Comparison of ENCODE assay signal across 13 cellular contexts in the genomic region with DNA sequence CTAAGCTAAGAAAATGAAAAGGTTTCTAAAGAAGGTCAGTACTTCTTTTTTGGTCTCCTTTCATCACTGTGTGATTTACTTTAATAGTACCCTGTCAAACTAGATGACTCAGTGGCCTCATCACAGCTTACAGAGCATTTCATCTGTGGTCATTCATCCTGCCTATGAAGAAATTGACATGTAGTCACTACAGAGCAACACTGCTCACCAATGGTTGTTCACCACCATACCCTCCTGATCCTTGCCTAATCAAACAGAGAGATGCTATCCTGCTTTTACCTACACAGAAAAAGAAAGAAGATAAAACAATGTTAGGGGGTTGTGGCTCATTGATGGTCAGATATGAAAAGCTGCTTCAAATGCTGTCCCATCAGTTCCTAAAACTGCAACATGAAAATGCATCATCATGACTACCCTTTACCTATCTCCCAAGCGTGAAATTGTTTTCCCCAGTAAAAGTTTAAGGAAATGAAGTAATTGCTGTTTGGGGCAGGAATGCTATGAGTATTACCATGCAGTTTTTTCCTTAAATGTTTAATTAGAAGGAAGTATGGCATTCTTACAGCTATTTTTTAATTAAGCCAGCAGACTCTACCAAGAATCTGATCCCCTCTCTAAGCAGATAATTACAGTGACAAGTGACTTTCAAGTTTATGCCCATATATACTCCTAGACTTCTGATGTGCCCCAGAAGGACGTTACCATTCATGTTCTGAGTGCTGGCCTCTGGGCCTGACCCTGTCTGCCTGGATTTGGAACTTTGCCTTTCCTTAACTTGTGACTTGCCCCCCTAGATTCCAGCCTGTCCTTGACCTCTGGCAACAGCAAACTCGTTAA. TPM values are rescaled to one million over a fixed set of nuclear protein-coding genes. Genes with fewer than 3 reads are reported as not detected.
A peak's percentile ranks its signal among the peaks of the same experiment; 100 is the strongest.
DNase-seq lines count a peak whose midpoint lies in the region; TF ChIP-seq lines count a peak whose summit lies in the region.
"Had no signal": no experiment of that assay in that cellular context is flagged by ENCODE, and none has a peak within 500 bp of the region (broad histone marks: within the 10 kb centered on the region; RNA-seq: fewer than 3 reads in every experiment).

No MANE protein-coding gene starts in this region.

- TF ChIP-seq POLR2A in breast epithelium (IDR thresholded peaks at IDR 0.05) = no peak

- H3K36me3 ChIP-seq in breast epithelium (no peaks in the 10 kb centered on the region), SK-N-MC (ENCODE audit: insufficient read depth, low read length) (no peaks in the 10 kb centered on the region; the same call in 1 of the 2 replicates)
- H3K36me3 ChIP-seq: BLaER1, uterus had no signal

- DNase-seq in MCF 10A (ENCODE audit: unreplicated experiment) = peak; percentile 78
- no peak for DNase-seq in breast epithelium (ENCODE audit: low spot score in 2 of 2)
- DNase-seq in SK-N-MC (ENCODE audit: low read depth, low spot score) = no peak
- peak; percentile 75 for DNase-seq in fibroblast of peridontal ligament (ENCODE audit: extremely low read depth)
- no peak for DNase-seq in NCI-H1694 (lab: John Stamatoyannopoulos, UW)
- DNase-seq in retina = no peak
- no peak for DNase-seq in DMS153 treated with DMSO at 0.1 percent for 48 hours (lab: John Stamatoyannopoulos, UW; ENCODE audit: unreplicated experiment)
- DNase-seq in osteocyte (ENCODE audit: extremely low spot score, unreplicated experiment) = no peak
- DNase-seq: activated effector memory CD4-positive, alpha-beta T cell treated with Interleukin-2 at 50 U/mL for 16 hours; endodermal cell; NCI-H524 treated with DMSO at 0.1 percent for 48 hours; uterus had no signal

- H3K4me3 ChIP-seq in breast epithelium (no peak overlapping the region), SK-N-MC (no peak overlapping the region)
- H3K4me3 ChIP-seq: BLaER1, uterus had no signal

- no peaks in the 10 kb centered on the region for H3K27me3 ChIP-seq in breast epithelium
- H3K27me3 ChIP-seq: BLaER1, uterus had no signal

- TF ChIP-seq CTCF in MCF 10A (IDR thresholded peaks at IDR 0.05; ENCODE audit: unreplicated experiment) = no peak
- TF ChIP-seq CTCF in breast epithelium (IDR thresholded peaks at IDR 0.05) = no peak
- TF ChIP-seq CTCF in osteocyte (IDR thresholded peaks at IDR 0.05) = no peak

- H3K27me3 Mint-ChIP-seq in MCF 10A (ENCODE audit: insufficient read depth, unreplicated experiment) (no peaks in the 10 kb centered on the region), osteocyte (ENCODE audit: unreplicated experiment) (peaks cover 9% of the 10 kb centered on the region)

- no peaks in the 10 kb centered on the region for H3K4me1 ChIP-seq in breast epithelium
- H3K4me1 ChIP-seq: BLaER1, uterus had no signal

- no peak overlapping the region for H3K27ac Mint-ChIP-seq in MCF 10A (ENCODE audit: low read depth, unreplicated experiment)
- no peak overlapping the region for H3K27ac Mint-ChIP-seq in osteocyte (ENCODE audit: unreplicated experiment)
- H3K27ac Mint-ChIP-seq: endodermal cell had no signal

- H3K4me3 Mint-ChIP-seq in MCF 10A (ENCODE audit: unreplicated experiment) (no peak overlapping the region), osteocyte (ENCODE audit: unreplicated experiment) (no peak overlapping the region)
- H3K4me3 Mint-ChIP-seq: endodermal cell had no signal

- H3K9ac ChIP-seq in SK-N-MC (ENCODE audit: insufficient read length) = no peak overlapping the region
- H3K9ac ChIP-seq: BLaER1 had no signal

- POLR2A ChIA-PET in MCF 10A (lab: Yijun Ruan, JAX) = interaction anchor here (0.6 to 3.7 kb wide), 11 partner anchors 9 to 1331 kb away, joined by 3 to 11 read pairs (median 4); no protein-coding TSS in a partner anchor

- H3K9me3 Mint-ChIP-seq in MCF 10A (ENCODE audit: unreplicated experiment) (no peaks in the 10 kb centered on the region), osteocyte (ENCODE audit: unreplicated experiment) (peaks cover 7% of the 10 kb centered on the region)

- peaks cover 17% of the 10 kb centered on the region for H3K4me1 Mint-ChIP-seq in MCF 10A (ENCODE audit: insufficient read depth, unreplicated experiment)
- H3K4me1 Mint-ChIP-seq in osteocyte (ENCODE audit: unreplicated experiment) = peaks cover 6% of the 10 kb centered on the region

- H3K27ac ChIP-seq in breast epithelium (peak overlapping the region in 1 of 2 donors; percentile 33), SK-N-MC (peak overlapping the region; percentile 55; the same call in 1 of the 2 replicates)
- H3K27ac ChIP-seq: BLaER1, uterus had no signal

- H3K9me3 ChIP-seq in breast epithelium (no peaks in the 10 kb centered on the region), SK-N-MC (ENCODE audit: low read depth, low read length) (no peaks in the 10 kb centered on the region)
- H3K9me3 ChIP-seq: BLaER1, uterus had no signal

- BruUV-seq in MCF 10A (replicated peaks; lab: Mats Ljungman, UMichigan) = TSS peak; percentile 74

- H3K36me3 Mint-ChIP-seq in MCF 10A (ENCODE audit: insufficient read depth, unreplicated experiment) (no peaks in the 10 kb centered on the region), osteocyte (ENCODE audit: unreplicated experiment) (no peaks in the 10 kb centered on the region)

- intact Hi-C loops in MCF 10A (cut with micrococcal nuclease) = no loop called here
- intact Hi-C loops in breast epithelium (cut with DNase I; ENCODE audit: low total_unique reads) = no loop called here

- CTCF ChIA-PET in MCF 10A (lab: Yijun Ruan, JAX) = interaction anchor here (0.7 to 7.2 kb wide), 8 partner anchors 9 to 101 kb away, joined by 3 to 64 read pairs (median 4); no protein-coding TSS in a partner anchor

RNA-seq across cellular contexts. Expression of a gene that starts 46.1 kb away (rescaled TPM):
- total RNA-seq in MCF 10A (2022) (97.6 and 110 TPM in 2 replicates), breast epithelium (10 to 100 TPM; 23.9 to 50.5 (median 26.2) TPM), osteocyte (26.0 and 28.1 TPM in 2 replicates)

Comparison
In these comparisons a context has a peak if more than half of its experiments do, and no peak if none do; other contexts are left out.
1. DNase-seq: peak in MCF 10A (single experiment) and fibroblast of peridontal ligament (single experiment); none in breast epithelium (0 of 2), SK-N-MC (single experiment), NCI-H1694 (single experiment), retina (single experiment), DMS153 treated with DMSO at 0.1 percent for 48 hours (single experiment) and osteocyte (single experiment).